In genomic region chr1:64948905-64949833, GRCh38 we compare ENCODE assay signal across 9 cellular contexts. TPM values are rescaled to one million over a fixed set of nuclear protein-coding genes. Genes with fewer than 3 reads are reported as not detected.
DNase-seq lines count a peak whose midpoint lies in the region; ATAC-seq and TF ChIP-seq lines count a peak whose summit lies in the region.
"Had no signal": no experiment of that assay in that cellular context is flagged by ENCODE, and none has a peak within 500 bp of the region (broad histone marks: within the 10 kb centered on the region; RNA-seq: fewer than 3 reads in every experiment).

No MANE protein-coding gene starts in this region.

- no peaks in the 10 kb centered on the region for H3K27me3 ChIP-seq in transverse colon
- H3K27me3 ChIP-seq: adrenal gland had no signal

- TF ChIP-seq EP300 in transverse colon (IDR thresholded peaks at IDR 0.05; ENCODE audit: low read depth), result no peak

- peaks cover 8 to 76% (median 37%) of the 10 kb centered on the region in 4 donors for H3K4me1 ChIP-seq in transverse colon

- WGBS in transverse colon (ENCODE audit: low coverage in 1 of 2), 2 donors, result 38 to 51% methylated on average over 3 of the region's 3 CpGs

- TSS peak; percentile 27 for BruUV-seq in Calu3 (replicated peaks; lab: Mats Ljungman, UMichigan)

- H3K27ac ChIP-seq in transverse colon, result no peak overlapping the region
- H3K27ac ChIP-seq: adrenal gland had no signal

- POLR2A ChIA-PET in naive thymus-derived CD8-positive, alpha-beta T cell (lab: Charles Lee), result interaction anchor here (0.5 to 2.1 kb wide), 3 partner anchors 11 to 20 kb away, joined by 3 to 7 read pairs (median 4); partner anchors contain the start of gene JAK1

- H3K9me3 Mint-ChIP-seq in Calu3 (ENCODE audit: low read depth, unreplicated experiment), result no peaks in the 10 kb centered on the region
- H3K9me3 Mint-ChIP-seq in activated naive CD8-positive, alpha-beta T cell treated with anti-CD3 and anti-CD28 coated beads, Interleukin-2, amount 50 U/mL, for 24 hours, result no peaks in the 10 kb centered on the region
- no peaks in the 10 kb centered on the region for H3K9me3 Mint-ChIP-seq in naive thymus-derived CD8-positive, alpha-beta T cell

- peak; percentile 86 for ATAC-seq in activated naive CD8-positive, alpha-beta T cell treated with anti-CD3 and anti-CD28 coated beads, Interleukin-2, amount 50 U/mL, for 24 hours
- peak; percentile 55 to 77 for ATAC-seq in naive thymus-derived CD8-positive, alpha-beta T cell
- no peak for ATAC-seq in HG02884 (IDR thresholded peaks at IDR 0.05; ENCODE audit: unreplicated experiment)
- no peak for ATAC-seq in HG03135 (IDR thresholded peaks at IDR 0.05; ENCODE audit: unreplicated experiment)

- TF ChIP-seq POLR2A in transverse colon (IDR thresholded peaks at IDR 0.05), result no peak

- H3K36me3 Mint-ChIP-seq in Calu3 (ENCODE audit: insufficient read depth, unreplicated experiment), result peaks cover 7% of the 10 kb centered on the region
- peaks cover 4% of the 10 kb centered on the region for H3K36me3 Mint-ChIP-seq in activated naive CD8-positive, alpha-beta T cell treated with anti-CD3 and anti-CD28 coated beads, Interleukin-2, amount 50 U/mL, for 24 hours (ENCODE audit: low read depth)
- peaks cover 0 to 12% (median 3%) of the 10 kb centered on the region in 3 donors for H3K36me3 Mint-ChIP-seq in naive thymus-derived CD8-positive, alpha-beta T cell

- no peaks in the 10 kb centered on the region for H3K9me3 ChIP-seq in transverse colon
- H3K9me3 ChIP-seq: adrenal gland had no signal

- H3K4me3 ChIP-seq in transverse colon, result no peak overlapping the region
- H3K4me3 ChIP-seq: adrenal gland had no signal

- TF ChIP-seq CTCF in Calu3 (IDR thresholded peaks at IDR 0.05; ENCODE audit: unreplicated experiment) (no peak), transverse colon (IDR thresholded peaks at IDR 0.05) (no peak)

- H3K27me3 Mint-ChIP-seq in Calu3 (ENCODE audit: unreplicated experiment), result no peaks in the 10 kb centered on the region
- H3K27me3 Mint-ChIP-seq in activated naive CD8-positive, alpha-beta T cell treated with anti-CD3 and anti-CD28 coated beads, Interleukin-2, amount 50 U/mL, for 24 hours, result no peaks in the 10 kb centered on the region
- H3K27me3 Mint-ChIP-seq in naive thymus-derived CD8-positive, alpha-beta T cell, result no peaks in the 10 kb centered on the region

- CTCF ChIA-PET in Calu3 (lab: Charles Lee), result interaction anchor here (0.6 to 0.9 kb wide), 2 partner anchors 13 to 52 kb away, joined by 3 read pairs; no protein-coding TSS in a partner anchor

- H3K4me3 Mint-ChIP-seq in Calu3 (ENCODE audit: low read depth, unreplicated experiment), result peak overlapping the region; percentile 6
- peak overlapping the region; percentile 34 for H3K4me3 Mint-ChIP-seq in activated naive CD8-positive, alpha-beta T cell treated with anti-CD3 and anti-CD28 coated beads, Interleukin-2, amount 50 U/mL, for 24 hours
- H3K4me3 Mint-ChIP-seq in naive thymus-derived CD8-positive, alpha-beta T cell, result peak overlapping the region in 9 of 10 donors; percentile 40 to 60 (median 45)

- no peaks in the 10 kb centered on the region for H3K36me3 ChIP-seq in transverse colon
- H3K36me3 ChIP-seq: adrenal gland had no signal

- H3K27ac Mint-ChIP-seq in Calu3 (ENCODE audit: unreplicated experiment), result peak overlapping the region; percentile 96
- H3K27ac Mint-ChIP-seq in activated naive CD8-positive, alpha-beta T cell treated with anti-CD3 and anti-CD28 coated beads, Interleukin-2, amount 50 U/mL, for 24 hours, result peak overlapping the region; percentile 85
- peak overlapping the region in 8 of 10 donors; percentile 11 to 73 (median 28) for H3K27ac Mint-ChIP-seq in naive thymus-derived CD8-positive, alpha-beta T cell

- intact Hi-C loops in Calu3 (cut with micrococcal nuclease; ENCODE audit: unreplicated experiment) (loop anchor here (5.0 kb wide), 1 partner anchor 52 kb away; no protein-coding TSS in a partner anchor), transverse colon (cut with DNase I; ENCODE audit: low total_unique reads) (no loop called here)

- DNase-seq in Calu3 (peak; percentile 64), M059J (ENCODE audit: low read depth) (peak; percentile 22), transverse colon (no peak), nucleus accumbens (lab: John Stamatoyannopoulos, UW) (no peak)
- no peak for DNase-seq in activated naive CD8-positive, alpha-beta T cell treated with anti-CD3 and anti-CD28 coated beads, Interleukin-2, amount 50 U/mL, for 24 hours
- DNase-seq in naive thymus-derived CD8-positive, alpha-beta T cell, result no peak
- DNase-seq: adrenal gland had no signal

- peaks cover 59% of the 10 kb centered on the region for H3K4me1 Mint-ChIP-seq in Calu3 (ENCODE audit: low read depth, unreplicated experiment)
- peaks cover 84% of the 10 kb centered on the region for H3K4me1 Mint-ChIP-seq in activated naive CD8-positive, alpha-beta T cell treated with anti-CD3 and anti-CD28 coated beads, Interleukin-2, amount 50 U/mL, for 24 hours
- H3K4me1 Mint-ChIP-seq in naive thymus-derived CD8-positive, alpha-beta T cell, result peaks cover 42 to 85% (median 84%) of the 10 kb centered on the region in 4 donors

- in situ Hi-C loops in transverse colon (cut with MboI; ENCODE audit: low pct_ligation_motif_present in 1 of 4, low pct_unique_long_range_greater_than_20kb in 1 of 4, low sequenced_read_pairs in 3 of 4), result no loop called here

RNA-seq across cellular contexts. Expression of gene JAK1, which starts 17.2 kb away (rescaled TPM):
- total RNA-seq in Calu3 (2022), result 107 and 130 TPM in 2 replicates
- 56.2 and 90.9 TPM in 2 replicates for total RNA-seq in M059J (2014; rRNA removed; shearing (Covaris generic))
- 100 to 1,000 TPM; 346 to 361 TPM for total RNA-seq in naive thymus-derived CD8-positive, alpha-beta T cell
- 100 to 1,000 TPM; 162 to 244 (median 174) TPM for polyA plus RNA-seq in naive thymus-derived CD8-positive, alpha-beta T cell
- 100 to 1,000 TPM in 3 of 4 donors, 10 to 100 TPM in 1; 52.9 to 169 (median 126) TPM for total RNA-seq in transverse colon

Comparison
In these comparisons a context has a peak if more than half of its experiments do, and no peak if none do; other contexts are left out.
1. DNase-seq: peak in Calu3 (single experiment) and M059J (single experiment); none in activated naive CD8-positive, alpha-beta T cell treated with anti-CD3 and anti-CD28 coated beads, Interleukin-2, amount 50 U/mL, for 24 hours (single experiment), naive thymus-derived CD8-positive, alpha-beta T cell (0 of 10), transverse colon (single experiment) and nucleus accumbens (0 of 56).
2. H3K27ac Mint-ChIP-seq: peak in every context shown above with its lines; median percentile 96 in Calu3; 85 in activated naive CD8-positive, alpha-beta T cell treated with anti-CD3 and anti-CD28 coated beads, Interleukin-2, amount 50 U/mL, for 24 hours; 28 in naive thymus-derived CD8-positive, alpha-beta T cell.
3. ATAC-seq: peak in activated naive CD8-positive, alpha-beta T cell treated with anti-CD3 and anti-CD28 coated beads, Interleukin-2, amount 50 U/mL, for 24 hours (single experiment) and naive thymus-derived CD8-positive, alpha-beta T cell (2 of 2); none in HG02884 (single experiment) and HG03135 (single experiment).
4. Peak in every context shown above with its lines, with median percentiles within 50 percentile points of each other: H3K4me3 Mint-ChIP-seq.